8 cellular contexts compared by ENCODE assay signal in the genomic region with DNA sequence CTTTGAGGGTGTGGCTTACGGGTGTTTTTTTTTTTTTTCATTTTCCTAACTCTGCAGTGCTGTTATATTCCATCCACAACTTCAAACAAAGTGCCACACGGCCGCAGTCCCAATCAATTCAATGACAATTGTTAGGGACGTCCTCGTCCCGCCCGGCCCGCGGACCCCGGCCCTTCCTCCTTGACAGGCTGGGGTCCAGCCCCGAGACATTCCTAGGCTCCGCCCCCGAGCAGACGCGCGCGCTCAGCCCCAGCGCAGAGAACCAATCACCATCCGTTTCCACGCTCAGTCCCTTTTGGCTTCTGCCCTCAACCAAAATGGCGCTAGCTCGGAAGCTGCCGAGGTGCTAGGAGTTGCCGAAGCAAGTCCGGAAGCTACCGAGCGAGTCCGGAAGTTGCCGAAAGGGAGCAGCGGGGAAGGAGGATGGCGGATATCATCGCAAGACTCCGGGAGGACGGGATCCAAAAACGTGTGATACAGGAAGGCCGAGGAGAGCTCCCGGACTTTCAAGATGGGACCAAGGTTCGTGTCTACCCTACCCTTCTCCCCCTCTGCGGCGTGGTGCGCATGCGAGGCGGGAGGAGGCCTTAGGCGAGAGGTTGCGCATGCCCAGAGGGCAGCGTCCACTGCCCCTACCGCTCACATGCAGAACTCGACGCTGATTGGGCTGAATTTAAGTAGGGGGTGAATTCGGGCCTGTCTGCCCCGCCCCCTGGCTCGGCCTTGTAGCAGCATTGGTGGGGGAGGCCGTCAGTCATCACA. TPM values are rescaled to one million over a fixed set of nuclear protein-coding genes. Genes with fewer than 3 reads are reported as not detected.
DNase-seq lines count a peak whose midpoint lies in the region; ATAC-seq and TF ChIP-seq lines count a peak whose summit lies in the region.

Gene AIP (plus strand): TSS at position 291 of the 762 bp plus-strand sequence. CDS start 133 bp downstream, at position 424.

- peaks cover 41% of the 10 kb centered on the region for H3K36me3 Mint-ChIP-seq in CD4-positive, alpha-beta T cell (ENCODE audit: low read depth)
- H3K36me3 Mint-ChIP-seq in activated CD4-positive, alpha-beta memory T cell treated with anti-CD3 and anti-CD28 coated beads for 36 hours = peaks cover 30% of the 10 kb centered on the region

- POLR2A ChIA-PET in CD4-positive, alpha-beta T cell (lab: Charles Lee) = interaction anchor here (0.6 to 5.5 kb wide), 31 partner anchors 8 to 243 kb away, joined by 3 to 110 read pairs (median 6); partner anchors contain the start of genes ANKRD13D, CLCF1, PITPNM1 and POLD4
- POLR2A ChIA-PET in activated CD4-positive, alpha-beta memory T cell treated with anti-CD3 and anti-CD28 coated beads for 36 hours (lab: Charles Lee) = interaction anchor here (0.7 to 7.2 kb wide), 6 partner anchors 15 to 243 kb away, joined by 3 to 67 read pairs (median 5); partner anchors contain the start of genes PPP1CA, PTPRCAP, TBC1D10C and TMEM134

- peaks cover 0 to 15% (median 5%) of the 10 kb centered on the region in 4 donors for H3K4me1 ChIP-seq in right lobe of liver

- peak; percentile 37 for TF ChIP-seq CTCF in CD4-positive, alpha-beta T cell (IDR thresholded peaks at IDR 0.05)
- TF ChIP-seq CTCF in dorsolateral prefrontal cortex (IDR thresholded peaks at IDR 0.05 in 54 of 56, conservative IDR thresholded peaks at IDR 0.05 in 2 of 56; ENCODE audit: low read depth in 1 of 56, partially characterized antibody in 56 of 56) = peak in 36 of 56 donors; percentile 6 to 49 (median 28)
- peak in 2 of 4 donors; percentile 14 to 29 for TF ChIP-seq CTCF in right lobe of liver (IDR thresholded peaks at IDR 0.05)

- peaks cover 54% of the 10 kb centered on the region for H3K4me1 Mint-ChIP-seq in CD4-positive, alpha-beta T cell (ENCODE audit: low read depth)
- peaks cover 40% of the 10 kb centered on the region for H3K4me1 Mint-ChIP-seq in activated CD4-positive, alpha-beta memory T cell treated with anti-CD3 and anti-CD28 coated beads for 36 hours (ENCODE audit: low read depth)

- peak; percentile 94 to 98 (median 97) for DNase-seq in CD4-positive, alpha-beta T cell
- peak; percentile 95 for DNase-seq in NCI-H82 treated with DMSO at 0.1 percent for 48 hours (lab: John Stamatoyannopoulos, UW; ENCODE audit: unreplicated experiment)
- peak; percentile 99 for DNase-seq in activated CD4-positive, alpha-beta memory T cell treated with anti-CD3 and anti-CD28 coated beads for 36 hours
- DNase-seq in dorsolateral prefrontal cortex = peak; percentile 87 to 97 (median 96)
- peak; percentile 96 to 98 (median 97) for DNase-seq in right lobe of liver
- DNase-seq in stimulated activated CD4-positive, alpha-beta T cell treated with anti-CD3 and anti-CD28 coated beads, Interleukin-4, amount 100 ng/mL, for 4 hours = peak; percentile 95 to 97

- 0% methylated on average over 28 of the region's 53 CpGs for WGBS in right lobe of liver (ENCODE audit: insufficient coverage, low coverage, low lambda C conversion rate, missing lambda C conversion rate)

- CTCF ChIA-PET in CD4-positive, alpha-beta T cell (lab: Charles Lee) = interaction anchor here (0.7 to 1.9 kb wide), 4 partner anchors 14 to 81 kb away, joined by 4 to 8 read pairs (median 6); partner anchors contain the start of genes PPP1CA and TMEM134
- CTCF ChIA-PET in activated CD4-positive, alpha-beta memory T cell treated with anti-CD3 and anti-CD28 coated beads for 36 hours (lab: Charles Lee) = interaction anchor here (1.0 to 3.6 kb wide), 4 partner anchors 14 to 137 kb away, joined by 3 to 13 read pairs (median 6); partner anchors contain the start of genes PITPNM1 and TMEM134

- peaks cover 0 to 3% (median 0%) of the 10 kb centered on the region in 4 donors for H3K36me3 ChIP-seq in right lobe of liver

- no peaks in the 10 kb centered on the region for H3K9me3 Mint-ChIP-seq in CD4-positive, alpha-beta T cell
- H3K9me3 Mint-ChIP-seq in activated CD4-positive, alpha-beta memory T cell treated with anti-CD3 and anti-CD28 coated beads for 36 hours = no peaks in the 10 kb centered on the region

- peak within 1 kb of the TSS; percentile 53 to 85 (median 69) for H3K4me3 ChIP-seq in dorsolateral prefrontal cortex
- H3K4me3 ChIP-seq in right lobe of liver = peak within 1 kb of the TSS; percentile 54 to 66 (median 61)

- peak; percentile 77 for ATAC-seq in CD4-positive, alpha-beta T cell (ENCODE audit: poor library complexity)
- peak; percentile 57 for ATAC-seq in GM19438 (IDR thresholded peaks at IDR 0.05; ENCODE audit: low read depth, unreplicated experiment)
- peak; percentile 38 for ATAC-seq in HG03575 (IDR thresholded peaks at IDR 0.05; ENCODE audit: extremely low read depth, insufficient number of reproducible peaks, low FRiP score, unreplicated experiment)
- ATAC-seq in right lobe of liver = peak; percentile 98 to 99 (median 98)

- peak within 1 kb of the TSS; percentile 91 for H3K4me3 Mint-ChIP-seq in CD4-positive, alpha-beta T cell
- H3K4me3 Mint-ChIP-seq in activated CD4-positive, alpha-beta memory T cell treated with anti-CD3 and anti-CD28 coated beads for 36 hours = peak within 1 kb of the TSS; percentile 90

- H3K27me3 ChIP-seq in CD4-positive, alpha-beta T cell (ENCODE audit: control insufficient read depth, insufficient read depth, low read length) = no peaks in the 10 kb centered on the region
- H3K27me3 ChIP-seq in dorsolateral prefrontal cortex (no peaks in the 10 kb centered on the region), right lobe of liver (no peaks in the 10 kb centered on the region)

- intact Hi-C loops in CD4-positive, alpha-beta T cell (cut with DNase I, micrococcal nuclease) = loop anchor here (1.0 to 10.0 kb wide), 5 partner anchors 14 to 198 kb away; partner anchors contain the start of genes ANKRD13D (in 1 of the 2), CARNS1 (in 1 of the 2) and TMEM134 (in 1 of the 2)
- intact Hi-C loops in activated CD4-positive, alpha-beta memory T cell treated with anti-CD3 and anti-CD28 coated beads for 36 hours (cut with micrococcal nuclease) = loop anchor here (1.0 to 10.0 kb wide), 3 partner anchors 14 to 368 kb away; partner anchors contain the start of genes KDM2A and TMEM134
- intact Hi-C loops in dorsolateral prefrontal cortex (cut with DNase I) (loop anchor here (1.0 to 5.0 kb wide), 5 partner anchors 14 to 82 kb away; partner anchors contain the start of genes PPP1CA (in 2 of the 2), TMEM134 (in 2 of the 2), CDK2AP2 (in 1 of the 2) and TBC1D10C (in 1 of the 2)), right lobe of liver (cut with DNase I) (no loop called here)

- H3K9me3 ChIP-seq in CD4-positive, alpha-beta T cell (ENCODE audit: control insufficient read depth, low read length) = no peaks in the 10 kb centered on the region
- no peaks in the 10 kb centered on the region for H3K9me3 ChIP-seq in right lobe of liver

- H3K27ac ChIP-seq in CD4-positive, alpha-beta T cell (ENCODE audit: low read depth, low read length) = peak within 1 kb of the TSS; percentile 90
- H3K27ac ChIP-seq in dorsolateral prefrontal cortex = peak within 1 kb of the TSS; percentile 86 to 99 (median 96)
- peak within 1 kb of the TSS; percentile 58 to 78 (median 68) for H3K27ac ChIP-seq in right lobe of liver

- H3K27me3 Mint-ChIP-seq in CD4-positive, alpha-beta T cell = no peaks in the 10 kb centered on the region
- no peaks in the 10 kb centered on the region for H3K27me3 Mint-ChIP-seq in activated CD4-positive, alpha-beta memory T cell treated with anti-CD3 and anti-CD28 coated beads for 36 hours

- TF ChIP-seq POLR2A in right lobe of liver (IDR thresholded peaks at IDR 0.05) = peak; percentile 60

- peak within 1 kb of the TSS; percentile 95 for H3K27ac Mint-ChIP-seq in CD4-positive, alpha-beta T cell
- H3K27ac Mint-ChIP-seq in activated CD4-positive, alpha-beta memory T cell treated with anti-CD3 and anti-CD28 coated beads for 36 hours = peak within 1 kb of the TSS; percentile 99

RNA-seq across cellular contexts. Expression of gene AIP, which starts in this region (rescaled TPM):
- 100 to 1,000 TPM; 115 to 117 TPM for total RNA-seq in CD4-positive, alpha-beta T cell
- 100 to 1,000 TPM; 160 to 169 TPM for total RNA-seq in activated CD4-positive, alpha-beta memory T cell treated with anti-CD3 and anti-CD28 coated beads for 36 hours
- total RNA-seq in dorsolateral prefrontal cortex (10 to 100 TPM; 51.6 to 82.9 (median 65.8) TPM), right lobe of liver (10 to 100 TPM; 20.8 to 33.9 (median 25.7) TPM)

Comparison
In these comparisons a context has a peak if more than half of its experiments do, and no peak if none do; other contexts are left out.
1. Peak in every context shown above with its lines: DNase-seq, ATAC-seq, H3K4me3 ChIP-seq and H3K27ac ChIP-seq.
2. ATAC-seq: peak in every context shown above with its lines; median percentile 98 in right lobe of liver; 77 in CD4-positive, alpha-beta T cell; 57 in GM19438; 38 in HG03575.
3. intact Hi-C loops: an anchor here in CD4-positive, alpha-beta T cell (1.0 to 10.0 kb wide), activated CD4-positive, alpha-beta memory T cell treated with anti-CD3 and anti-CD28 coated beads for 36 hours (1.0 to 10.0 kb wide) and dorsolateral prefrontal cortex (1.0 to 5.0 kb wide); none called in right lobe of liver.